ENCODE assay signal across 24 cellular contexts in genomic region chr17:38625482-38625881, GRCh38. TPM values are rescaled to one million over a fixed set of nuclear protein-coding genes. Genes with fewer than 3 reads are reported as not detected.
"Had no signal": no experiment of that assay in that cellular context is flagged by ENCODE, and none has a peak within 500 bp of the region (broad histone marks: within the 10 kb centered on the region; RNA-seq: fewer than 3 reads in every experiment).

No MANE protein-coding gene starts in this region.

- H3K27ac Mint-ChIP-seq: T-helper 17 cell had no signal

- ATAC-seq: Panc1, PC-3, SK-N-SH treated with all-trans-retinoic acid at 6 μM for 48 hours had no signal

- H3K36me3 ChIP-seq: SJCRH30 had no signal

- H3K27ac ChIP-seq: HL-60, RWPE1, SJCRH30 had no signal

- H3K27me3 ChIP-seq: SJCRH30 had no signal

- DNase-seq: KBM-7, MV-4-11, NCI-H1048, NCI-H1105, NCI-H1417, NCI-H1436 treated with DMSO at 0.1 percent for 48 hours, NCI-H1694, NCI-H187 treated with DMSO at 0.1 percent for 48 hours, NCI-H2029 treated with DMSO at 0.1 percent for 48 hours, NCI-H2171 treated with DMSO at 0.1 percent for 48 hours, NCI-H345, NCI-H446 treated with DMSO at 0.1 percent for 48 hours, NCI-H510A treated with DMSO at 0.1 percent for 48 hours, NCI-H526, NCI-H748 treated with DMSO at 0.1 percent for 48 hours, PC-3, SHP77 treated with DMSO at 0.1 percent for 48 hours, SJCRH30, T-helper 17 cell had no signal

- H3K4me3 ChIP-seq: SJCRH30 had no signal

- H3K4me1 ChIP-seq: SJCRH30 had no signal

- H3K9me3 ChIP-seq: SJCRH30 had no signal

RNA-seq across cellular contexts. Expression of gene SRCIN1, which starts 19.7 kb away (rescaled TPM):
- total RNA-seq: LHCN-M2 had no signal
